1 cellular context compared by ENCODE assay signal in the genomic region with DNA sequence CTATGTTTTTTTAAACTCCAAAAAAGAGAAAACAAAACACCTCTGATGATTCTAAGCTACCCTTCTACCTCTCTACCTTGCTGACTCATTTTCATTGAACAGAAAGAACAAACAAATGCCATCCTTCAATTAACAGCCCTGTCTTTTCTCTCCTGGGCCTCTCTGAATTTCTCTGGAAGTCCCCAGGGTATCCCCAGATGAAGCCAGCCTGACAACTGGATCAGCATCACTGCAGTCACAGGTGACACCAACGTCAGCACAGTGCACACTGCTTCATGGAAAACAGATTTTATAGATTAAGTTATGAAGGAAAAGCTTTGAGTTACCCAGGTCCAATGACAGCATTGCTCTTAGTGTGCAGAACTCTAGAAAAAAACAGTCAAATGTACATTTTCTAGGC.
TF ChIP-seq lines count a peak whose summit lies in the region.

No MANE protein-coding gene starts in this region.

TF ChIP-seq in GM12878, 131 proteins besides CTCF, POLR2A, EP300 and RAD21:
- TF ChIP-seq ZNF207 (IDR thresholded peaks at IDR 0.05; ENCODE audit: borderline replicate concordance) = no peak
- TF ChIP-seq ETV6 (conservative IDR thresholded peaks at IDR 0.05 in 1 of 2, IDR thresholded peaks at IDR 0.05 in 1 of 2; ENCODE audit: borderline replicate concordance in 1 of 2, low read depth in 1 of 2) = no peak
- no peak for TF ChIP-seq SRF (IDR thresholded peaks at IDR 0.05; ENCODE audit: low read depth in 2 of 2, low read length in 2 of 2)
- no peak for TF ChIP-seq SKIL (IDR thresholded peaks at IDR 0.05; ENCODE audit: low read depth, poor library complexity, severe bottlenecking)
- no peak for TF ChIP-seq SREBF1 (IDR thresholded peaks at IDR 0.05; ENCODE audit: low read length)
- TF ChIP-seq, protein P1, sequence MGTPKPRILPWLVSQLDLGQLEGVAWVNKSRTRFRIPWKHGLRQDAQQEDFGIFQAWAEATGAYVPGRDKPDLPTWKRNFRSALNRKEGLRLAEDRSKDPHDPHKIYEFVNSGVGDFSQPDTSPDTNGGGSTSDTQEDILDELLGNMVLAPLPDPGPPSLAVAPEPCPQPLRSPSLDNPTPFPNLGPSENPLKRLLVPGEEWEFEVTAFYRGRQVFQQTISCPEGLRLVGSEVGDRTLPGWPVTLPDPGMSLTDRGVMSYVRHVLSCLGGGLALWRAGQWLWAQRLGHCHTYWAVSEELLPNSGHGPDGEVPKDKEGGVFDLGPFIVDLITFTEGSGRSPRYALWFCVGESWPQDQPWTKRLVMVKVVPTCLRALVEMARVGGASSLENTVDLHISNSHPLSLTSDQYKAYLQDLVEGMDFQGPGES (IDR thresholded peaks at IDR 0.05) = no peak
- TF ChIP-seq ZZZ3 (IDR thresholded peaks at IDR 0.05; ENCODE audit: control insufficient read depth, insufficient read length, low read depth) = no peak
- TF ChIP-seq HDGF (IDR thresholded peaks at IDR 0.05) = no peak
- no peak for TF ChIP-seq NBN (IDR thresholded peaks at IDR 0.05)
